ENCODE assay signal across 6 cellular contexts in the genomic region with DNA sequence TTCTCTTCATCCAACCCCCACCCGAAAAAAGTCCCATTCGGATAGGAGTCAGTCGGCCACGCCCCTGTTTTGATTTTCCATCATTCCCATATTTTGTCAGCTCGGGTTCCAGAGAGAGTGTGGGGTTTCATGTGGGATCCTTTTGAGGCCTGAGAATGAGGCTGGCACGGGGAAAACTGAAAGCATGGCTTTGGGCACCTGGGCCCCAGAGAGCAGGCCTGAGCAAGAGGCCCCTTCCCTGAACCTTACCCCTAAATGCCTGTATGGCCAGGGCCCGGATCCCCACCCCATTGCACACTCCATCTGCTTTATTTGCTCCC. TPM values are rescaled to one million over a fixed set of nuclear protein-coding genes. Genes with fewer than 3 reads are reported as not detected.
DNase-seq lines count a peak whose midpoint lies in the region; ATAC-seq lines count a peak whose summit lies in the region.

No MANE protein-coding gene starts in this region.

- H3K4me3 ChIP-seq in GM23248 = peak overlapping the region; percentile 74
- H3K4me3 ChIP-seq in naive thymus-derived CD4-positive, alpha-beta T cell (ENCODE audit: low read length) = peak overlapping the region; percentile 31

- H3K4me1 Mint-ChIP-seq in activated T-helper 2 cell treated with anti-CD3 and anti-CD28 coated beads, Interferon-gamma antibody, Interleukin-2, Interleukin-4, amounts not matched to agents 10 μg/mL and 5 μg/mL and 100 μg/mL, durations not matched to agents 14 hours and 24 hours and 36 hours (ENCODE audit: low read depth) = peaks cover 46% of the 10 kb centered on the region
- peaks cover 29 to 75% (median 60%) of the 10 kb centered on the region in 7 donors for H3K4me1 Mint-ChIP-seq in naive thymus-derived CD4-positive, alpha-beta T cell

- peaks cover 27% of the 10 kb centered on the region for H3K4me1 ChIP-seq in GM23248 (ENCODE audit: insufficient read depth)
- peaks cover 16 to 34% of the 10 kb centered on the region in 2 donors for H3K4me1 ChIP-seq in naive thymus-derived CD4-positive, alpha-beta T cell (ENCODE audit: control insufficient read depth in 2 of 2, insufficient read depth in 2 of 2, low read length in 2 of 2)

- peak overlapping the region; percentile 75 for H3K27ac ChIP-seq in GM23248
- H3K27ac ChIP-seq in naive thymus-derived CD4-positive, alpha-beta T cell (ENCODE audit: low read depth, low read length) = no peak overlapping the region

- no peaks in the 10 kb centered on the region for H3K9me3 Mint-ChIP-seq in activated T-helper 2 cell treated with anti-CD3 and anti-CD28 coated beads, Interferon-gamma antibody, Interleukin-2, Interleukin-4, amounts not matched to agents 10 μg/mL and 5 μg/mL and 100 μg/mL, durations not matched to agents 14 hours and 24 hours and 36 hours
- peaks cover 0 to 3% (median 0%) of the 10 kb centered on the region in 11 donors for H3K9me3 Mint-ChIP-seq in naive thymus-derived CD4-positive, alpha-beta T cell

- H3K36me3 Mint-ChIP-seq in activated T-helper 2 cell treated with anti-CD3 and anti-CD28 coated beads, Interferon-gamma antibody, Interleukin-2, Interleukin-4, amounts not matched to agents 10 μg/mL and 5 μg/mL and 100 μg/mL, durations not matched to agents 14 hours and 24 hours and 36 hours (ENCODE audit: low read depth) = no peaks in the 10 kb centered on the region
- peaks cover 0 to 18% (median 3%) of the 10 kb centered on the region in 5 donors for H3K36me3 Mint-ChIP-seq in naive thymus-derived CD4-positive, alpha-beta T cell

- H3K4me2 ChIP-seq in GM23248 (ENCODE audit: unreplicated experiment) = peak overlapping the region; percentile 90

- peaks cover 72% of the 10 kb centered on the region for H3K27me3 Mint-ChIP-seq in activated T-helper 2 cell treated with anti-CD3 and anti-CD28 coated beads, Interferon-gamma antibody, Interleukin-2, Interleukin-4, amounts not matched to agents 10 μg/mL and 5 μg/mL and 100 μg/mL, durations not matched to agents 14 hours and 24 hours and 36 hours (ENCODE audit: low read depth)
- peaks cover 82 to 94% (median 91%) of the 10 kb centered on the region in 5 donors for H3K27me3 Mint-ChIP-seq in naive thymus-derived CD4-positive, alpha-beta T cell

- DNase-seq in GM23248 (no peak), Ammon's horn (ENCODE audit: low spot score) (no peak), SW480 (ENCODE audit: low spot score) (no peak)
- no peak for DNase-seq in activated T-helper 2 cell treated with anti-CD3 and anti-CD28 coated beads, Interferon-gamma antibody, Interleukin-2, Interleukin-4, amounts not matched to agents 10 μg/mL and 5 μg/mL and 100 μg/mL, durations not matched to agents 14 hours and 24 hours and 36 hours (ENCODE audit: low spot score)
- DNase-seq in naive thymus-derived CD4-positive, alpha-beta T cell = no peak

- peaks cover 30% of the 10 kb centered on the region; the same call in 1 of the 2 replicates for H3F3A ChIP-seq in GM23248 (ENCODE audit: insufficient read depth)

- H3K27me3 ChIP-seq in GM23248 (replicated peaks; ENCODE audit: insufficient read depth) = no peaks in the 10 kb centered on the region
- peaks cover 14 to 62% of the 10 kb centered on the region in 2 donors for H3K27me3 ChIP-seq in naive thymus-derived CD4-positive, alpha-beta T cell (ENCODE audit: control insufficient read depth in 2 of 2, insufficient read depth in 2 of 2, low read length in 2 of 2)

- POLR2A ChIA-PET in naive thymus-derived CD4-positive, alpha-beta T cell (lab: Charles Lee) = interaction anchor here (1.1 to 2.6 kb wide), 3 partner anchors 10 to 90 kb away, joined by 4 to 20 read pairs (median 6); no protein-coding TSS in a partner anchor

- peaks cover 53% of the 10 kb centered on the region for H3K79me2 ChIP-seq in GM23248 (ENCODE audit: insufficient read depth)

- H4K20me1 ChIP-seq in GM23248 (ENCODE audit: insufficient read depth) = no peaks in the 10 kb centered on the region

- intact Hi-C loops in activated T-helper 2 cell treated with anti-CD3 and anti-CD28 coated beads, Interferon-gamma antibody, Interleukin-2, Interleukin-4, amounts not matched to agents 10 μg/mL and 5 μg/mL and 100 μg/mL, durations not matched to agents 14 hours and 24 hours and 36 hours (cut with micrococcal nuclease) = no loop called here
- intact Hi-C loops in naive thymus-derived CD4-positive, alpha-beta T cell (cut with micrococcal nuclease) = no loop called here

- H3K4me3 Mint-ChIP-seq in activated T-helper 2 cell treated with anti-CD3 and anti-CD28 coated beads, Interferon-gamma antibody, Interleukin-2, Interleukin-4, amounts not matched to agents 10 μg/mL and 5 μg/mL and 100 μg/mL, durations not matched to agents 14 hours and 24 hours and 36 hours (ENCODE audit: low read depth) = peak overlapping the region; percentile 53
- H3K4me3 Mint-ChIP-seq in naive thymus-derived CD4-positive, alpha-beta T cell = peak overlapping the region; percentile 13 to 82 (median 69)

- H3K9ac ChIP-seq in GM23248 = peak overlapping the region; percentile 85

- 24 to 29% methylated on average over 7 of the region's 7 CpGs for WGBS in GM23248 (ENCODE audit: low coverage in 1 of 2, low lambda C conversion rate in 2 of 2, missing lambda C conversion rate in 2 of 2), 2 experiments

- in situ Hi-C loops in GM23248 (cut with MboI) = no loop called here

- no peak overlapping the region for H3K27ac Mint-ChIP-seq in activated T-helper 2 cell treated with anti-CD3 and anti-CD28 coated beads, Interferon-gamma antibody, Interleukin-2, Interleukin-4, amounts not matched to agents 10 μg/mL and 5 μg/mL and 100 μg/mL, durations not matched to agents 14 hours and 24 hours and 36 hours
- H3K27ac Mint-ChIP-seq in naive thymus-derived CD4-positive, alpha-beta T cell = peak overlapping the region in 2 of 9 donors; percentile 14 to 23

- H3K36me3 ChIP-seq in GM23248 (ENCODE audit: low read depth) = no peaks in the 10 kb centered on the region
- H3K36me3 ChIP-seq in naive thymus-derived CD4-positive, alpha-beta T cell (ENCODE audit: control insufficient read depth in 2 of 3, insufficient read depth in 3 of 3, low read length in 3 of 3) = no peaks in the 10 kb centered on the region

- no peaks in the 10 kb centered on the region for H3K9me2 ChIP-seq in GM23248 (ENCODE audit: insufficient read depth)

- no peaks in the 10 kb centered on the region for H3K9me3 ChIP-seq in GM23248 (ENCODE audit: low read depth)
- no peaks in the 10 kb centered on the region for H3K9me3 ChIP-seq in naive thymus-derived CD4-positive, alpha-beta T cell (ENCODE audit: control insufficient read depth in 2 of 3, low read length in 3 of 3)

- H2AFZ ChIP-seq in GM23248 = peak overlapping the region; percentile 79

- ATAC-seq in naive thymus-derived CD4-positive, alpha-beta T cell = no peak
- ATAC-seq in HG02798 (IDR thresholded peaks at IDR 0.05; ENCODE audit: poor library complexity, unreplicated experiment) = no peak

- CTCF ChIA-PET in naive thymus-derived CD4-positive, alpha-beta T cell (lab: Charles Lee) = interaction anchor here (0.9 to 1.2 kb wide), 5 partner anchors 8 to 320 kb away, joined by 3 to 5 read pairs (median 3); no protein-coding TSS in a partner anchor

RNA-seq across cellular contexts. Expression of gene HOXB4, which starts 4.6 kb away (rescaled TPM):
- total RNA-seq in GM23248 (2014; rRNA removed; shearing (Covaris generic)) = 2.2 and 3.3 TPM in 2 replicates
- 0.54 and 1.2 TPM in 2 replicates for polyA plus RNA-seq in GM23248 (2016; fragmentation: Nextera tagmentation; extraction: Ambion mirVana)
- 3.0 and 3.3 TPM in 2 replicates for total RNA-seq in activated T-helper 2 cell treated with anti-CD3 and anti-CD28 coated beads, Interferon-gamma antibody, Interleukin-2, Interleukin-4, amounts not matched to agents 10 μg/mL and 5 μg/mL and 100 μg/mL, durations not matched to agents 14 hours and 24 hours and 36 hours
- 1 to 10 TPM in 4 of 5 experiments, under 1 TPM in 1; 0.34 to 7.9 (median 2.4) TPM for total RNA-seq in naive thymus-derived CD4-positive, alpha-beta T cell
- polyA plus RNA-seq in naive thymus-derived CD4-positive, alpha-beta T cell = not detected

RNA-seq across cellular contexts. Expression of gene HOXB3, which starts 7.3 kb away (rescaled TPM):
- total RNA-seq in GM23248 (2014; rRNA removed; shearing (Covaris generic)) = 1.9 and 4.8 TPM in 2 replicates
- 1.9 and 2.4 TPM in 2 replicates for polyA plus RNA-seq in GM23248 (2016; fragmentation: Nextera tagmentation; extraction: Ambion mirVana)
- 3.8 and 4.6 TPM in 2 replicates for total RNA-seq in activated T-helper 2 cell treated with anti-CD3 and anti-CD28 coated beads, Interferon-gamma antibody, Interleukin-2, Interleukin-4, amounts not matched to agents 10 μg/mL and 5 μg/mL and 100 μg/mL, durations not matched to agents 14 hours and 24 hours and 36 hours
- 10 to 100 TPM in 1 of 5 experiments, 1 to 10 TPM in 3, under 1 TPM in 1; 0.48 to 14.6 (median 7.1) TPM for total RNA-seq in naive thymus-derived CD4-positive, alpha-beta T cell
- polyA plus RNA-seq in naive thymus-derived CD4-positive, alpha-beta T cell = under 1 TPM in 1 of 2 donors, not detected in 1; 0.11 TPM

RNA-seq across cellular contexts. Expression of gene HOXB5, which starts 10.9 kb away (rescaled TPM):
- total RNA-seq in GM23248 (2014; rRNA removed; shearing (Covaris generic)) = 0.22 TPM in 1 of 2 replicates, not detected in the other
- 1.3 and 2.0 TPM in 2 replicates for polyA plus RNA-seq in GM23248 (2016; fragmentation: Nextera tagmentation; extraction: Ambion mirVana)
- not detected in 2 replicates for total RNA-seq in activated T-helper 2 cell treated with anti-CD3 and anti-CD28 coated beads, Interferon-gamma antibody, Interleukin-2, Interleukin-4, amounts not matched to agents 10 μg/mL and 5 μg/mL and 100 μg/mL, durations not matched to agents 14 hours and 24 hours and 36 hours
- not detected for total RNA-seq in naive thymus-derived CD4-positive, alpha-beta T cell
- not detected for polyA plus RNA-seq in naive thymus-derived CD4-positive, alpha-beta T cell

RNA-seq across cellular contexts. Expression of gene HOXB6, which starts 22.1 kb away (rescaled TPM):
- total RNA-seq in GM23248 (2014; rRNA removed; shearing (Covaris generic)) = 3.8 and 7.5 TPM in 2 replicates
- polyA plus RNA-seq in GM23248 (2016; fragmentation: Nextera tagmentation; extraction: Ambion mirVana) = 6.2 and 6.6 TPM in 2 replicates
- 0.52 and 0.62 TPM in 2 replicates for total RNA-seq in activated T-helper 2 cell treated with anti-CD3 and anti-CD28 coated beads, Interferon-gamma antibody, Interleukin-2, Interleukin-4, amounts not matched to agents 10 μg/mL and 5 μg/mL and 100 μg/mL, durations not matched to agents 14 hours and 24 hours and 36 hours
- under 1 TPM in 1 of 5 experiments, not detected in 4; 0.34 TPM for total RNA-seq in naive thymus-derived CD4-positive, alpha-beta T cell
- polyA plus RNA-seq in naive thymus-derived CD4-positive, alpha-beta T cell = not detected

RNA-seq across cellular contexts. Expression of gene HOXB7, which starts 28.1 kb away (rescaled TPM):
- 7.1 and 11.1 TPM in 2 replicates for total RNA-seq in GM23248 (2014; rRNA removed; shearing (Covaris generic))
- 18.9 and 19.4 TPM in 2 replicates for polyA plus RNA-seq in GM23248 (2016; fragmentation: Nextera tagmentation; extraction: Ambion mirVana)
- 0.39 and 0.64 TPM in 2 replicates for total RNA-seq in activated T-helper 2 cell treated with anti-CD3 and anti-CD28 coated beads, Interferon-gamma antibody, Interleukin-2, Interleukin-4, amounts not matched to agents 10 μg/mL and 5 μg/mL and 100 μg/mL, durations not matched to agents 14 hours and 24 hours and 36 hours
- total RNA-seq in naive thymus-derived CD4-positive, alpha-beta T cell = under 1 TPM in 1 of 5 experiments, not detected in 4; 0.31 TPM
- polyA plus RNA-seq in naive thymus-derived CD4-positive, alpha-beta T cell = not detected
